ENCODE assay signal across 1 cellular context in the genomic region with DNA sequence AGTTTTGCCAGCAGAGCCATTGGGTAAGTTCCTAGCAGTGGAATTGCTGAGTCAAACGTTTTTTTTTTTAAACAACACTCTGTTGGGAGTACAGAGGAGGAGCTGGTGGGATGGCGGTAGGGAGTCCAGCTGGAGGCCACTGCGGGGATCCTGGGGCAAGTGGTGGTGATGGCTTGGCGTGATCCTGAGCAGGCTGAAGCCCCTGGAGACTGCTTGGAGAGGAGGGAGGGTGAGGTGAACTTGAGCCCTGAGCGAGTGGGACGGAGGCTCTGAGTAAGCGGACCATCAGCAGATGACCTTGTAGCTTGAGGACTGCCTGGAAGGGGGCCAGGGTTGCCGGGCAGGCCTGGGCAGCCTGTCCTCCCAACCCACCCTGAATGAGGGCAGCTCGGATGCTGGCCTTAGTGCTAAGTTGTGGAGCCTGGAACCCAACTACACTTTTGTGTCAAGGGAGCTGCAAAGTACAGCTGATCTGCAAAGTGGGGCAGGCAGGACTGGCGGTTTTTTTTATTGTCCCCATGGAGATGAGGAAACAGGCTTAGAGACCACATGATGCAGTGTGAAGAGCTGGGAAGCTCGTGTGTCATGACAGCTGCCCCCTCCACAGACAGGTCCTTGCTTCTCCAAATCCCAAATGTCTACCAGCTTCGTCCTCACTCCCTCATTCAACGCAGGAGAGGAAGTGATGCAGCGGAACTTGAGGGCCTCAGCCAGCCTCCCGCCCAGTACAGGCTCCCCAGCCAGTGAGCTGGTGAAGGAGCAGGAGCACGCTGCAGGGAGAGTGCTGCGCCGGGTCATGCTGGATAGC.
TF ChIP-seq lines count a peak whose summit lies in the region.

No MANE protein-coding gene starts in this region.

TF ChIP-seq in GM23338, 12 proteins besides CTCF, POLR2A, EP300 and RAD21 (continued from another document):
- no peak for TF ChIP-seq ZNF462 (CRISPR knock-in tag; IDR thresholded peaks at IDR 0.05)
- TF ChIP-seq ZNF331 (CRISPR knock-in tag; IDR thresholded peaks at IDR 0.05; ENCODE audit: low read depth), result no peak
- TF ChIP-seq ZNF114 (CRISPR knock-in tag; IDR thresholded peaks at IDR 0.05), result no peak
- no peak for TF ChIP-seq EZH2 (IDR thresholded peaks at IDR 0.05; ENCODE audit: low read depth, unreplicated experiment)
- no peak for TF ChIP-seq EZH2phosphoT487 (IDR thresholded peaks at IDR 0.05; ENCODE audit: unreplicated experiment)
